19 cellular contexts compared by ENCODE assay signal in the genomic region with DNA sequence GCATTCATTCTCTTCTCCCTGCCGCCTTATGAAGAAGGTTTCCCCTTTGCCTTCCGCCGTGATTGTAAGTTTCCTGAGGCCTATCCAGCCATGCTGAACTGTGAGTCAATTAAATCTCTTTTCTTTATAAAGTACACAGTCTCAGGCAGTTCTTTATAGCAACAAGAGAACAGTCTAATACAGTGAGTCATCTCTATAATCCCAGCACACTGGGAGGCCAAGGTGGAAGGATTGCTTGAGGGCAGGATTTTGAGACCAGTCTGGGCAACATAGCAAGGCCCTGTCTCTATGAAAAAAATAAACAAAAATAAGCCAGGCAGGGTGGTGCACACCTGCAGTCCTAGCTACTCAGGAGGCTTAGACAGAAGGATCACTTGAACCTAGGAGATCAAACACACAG.
"Had no signal": no experiment of that assay in that cellular context is flagged by ENCODE, and none has a peak within 500 bp of the region (broad histone marks: within the 10 kb centered on the region; RNA-seq: fewer than 3 reads in every experiment).

No MANE protein-coding gene starts in this region.

- H3K27ac Mint-ChIP-seq: activated naive CD8-positive, alpha-beta T cell treated with anti-CD3 and anti-CD28 coated beads, Interleukin-2, amount 10 ng/mL, durations not matched to agents 7 days and 5 days; nephron; T-cell; WTC11 had no signal

- H3K4me1 Mint-ChIP-seq: activated naive CD8-positive, alpha-beta T cell treated with anti-CD3 and anti-CD28 coated beads, Interleukin-2, amount 10 ng/mL, durations not matched to agents 7 days and 5 days; nephron; T-cell had no signal

- H3K4me3 ChIP-seq: cardiac muscle cell, ovary, prostate gland, thoracic aorta, upper lobe of left lung had no signal

- H3K4me3 Mint-ChIP-seq: activated naive CD8-positive, alpha-beta T cell treated with anti-CD3 and anti-CD28 coated beads, Interleukin-2, amount 10 ng/mL, durations not matched to agents 7 days and 5 days; activated T-cell treated with anti-CD3 and anti-CD28 coated beads, Interleukin-2, amount 50 U/mL, for 4 hours; nephron; T-cell; WTC11 had no signal

- DNase-seq: activated CD8-positive, alpha-beta memory T cell treated with anti-CD3 and anti-CD28 coated beads, Interleukin-2, amount 50 U/mL, for 48 hours; activated naive CD4-positive, alpha-beta T cell treated with Interleukin-2 at 50 U/mL for 16 hours; activated naive CD8-positive, alpha-beta T cell treated with anti-CD3 and anti-CD28 coated beads, Interleukin-2, amount 10 ng/mL, durations not matched to agents 7 days and 5 days; activated T-cell treated with anti-CD3 and anti-CD28 coated beads, Interleukin-2, amount 50 U/mL, for 4 hours; amygdala; cortex of kidney; glutamatergic neuron; hippocampal formation; left ventricle myocardium superior; ovary; stimulated activated CD4-positive, alpha-beta T cell treated with anti-CD3 and anti-CD28 coated beads, Interleukin-4, amount 100 ng/mL, for 1 hour; stimulated activated naive CD4-positive, alpha-beta T cell; T-cell; upper lobe of left lung had no signal

- ATAC-seq: activated T-cell treated with anti-CD3 and anti-CD28 coated beads, Interleukin-2, amount 50 U/mL, for 4 hours; left ventricle myocardium superior; T-cell; WTC11 had no signal

- H3K27me3 Mint-ChIP-seq: activated naive CD8-positive, alpha-beta T cell treated with anti-CD3 and anti-CD28 coated beads, Interleukin-2, amount 10 ng/mL, durations not matched to agents 7 days and 5 days; T-cell had no signal
